Comparison of ENCODE assay signal across 34 cellular contexts in the genomic region with DNA sequence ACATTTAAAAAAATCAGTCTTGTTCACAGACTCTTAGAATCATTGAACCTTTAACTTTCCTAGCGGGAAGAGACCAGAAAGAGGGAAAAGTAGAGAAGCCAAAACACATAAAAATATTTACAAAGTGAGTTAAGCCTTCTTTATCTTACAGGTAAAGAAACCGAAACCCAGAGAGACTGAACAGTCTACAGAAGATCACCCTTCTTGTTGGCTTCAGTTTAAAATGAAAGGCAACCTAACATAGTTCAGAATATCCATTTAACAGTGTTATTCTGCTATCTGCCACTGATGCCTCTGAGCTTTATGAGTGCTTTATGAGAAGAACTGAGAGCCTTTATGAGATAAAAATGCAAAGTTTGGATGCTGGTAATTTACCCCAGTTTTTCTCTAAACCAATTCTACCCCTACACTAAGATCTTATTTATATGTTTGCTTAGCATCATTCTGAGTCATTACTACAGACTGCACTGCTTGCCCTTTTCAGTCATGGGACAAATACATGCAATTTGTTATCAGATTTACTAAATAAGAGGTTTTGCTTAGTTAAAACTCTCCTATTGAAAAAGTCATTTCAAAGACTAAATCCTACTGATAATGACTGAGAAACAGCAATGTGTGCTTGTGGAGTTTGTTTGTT.
"Had no signal": no experiment of that assay in that cellular context is flagged by ENCODE, and none has a peak within 500 bp of the region (broad histone marks: within the 10 kb centered on the region; RNA-seq: fewer than 3 reads in every experiment).

No MANE protein-coding gene starts in this region.

- H3K4me3 ChIP-seq: K562, Peyer's patch, SJSA1 had no signal

- H3K9me3 ChIP-seq: Peyer's patch, SJSA1, SK-N-SH had no signal

- H3K36me3 ChIP-seq: Peyer's patch, SJSA1 had no signal

- H3K4me2 ChIP-seq: SK-N-SH had no signal

- DNase-seq: activated CD4-positive, alpha-beta T cell treated with anti-CD3 and anti-CD28 coated beads for 36 hours; activated CD4-positive, alpha-beta T cell treated with anti-CD3 and anti-CD28 coated beads, Interleukin-2, amount 10 ng/mL, durations not matched to agents 7 days and 5 days; activated CD4-positive, alpha-beta T cell treated with anti-CD3 and anti-CD28 coated beads, Interleukin-2, amount 50 U/mL, for 48 hours; activated CD8-positive, alpha-beta T cell treated with anti-CD3 and anti-CD28 coated beads, Interleukin-2, amount 10 ng/mL, durations not matched to agents 7 days and 5 days; activated gamma-delta T cell; activated naive CD4-positive, alpha-beta T cell treated with Interleukin-2 at 50 U/mL for 16 hours; activated naive CD8-positive, alpha-beta T cell treated with anti-CD3 and anti-CD28 coated beads, Interleukin-2, amount 10 ng/mL, durations not matched to agents 7 days and 5 days; activated T-cell treated with anti-CD3 and anti-CD28 coated beads, Interleukin-2, amount 50 U/mL, for 24 hours; anterior cingulate cortex; caudate nucleus; NCI-H1048; NCI-H1105 treated with DMSO at 0.1 percent for 48 hours; NCI-H1436 treated with DMSO at 0.1 percent for 48 hours; NCI-H1694 treated with DMSO at 0.1 percent for 48 hours; NCI-H2029; NCI-H2107; NCI-H2171; NCI-H510A; NCI-H526; NCI-H748 treated with DMSO at 0.1 percent for 48 hours; OCI-M1; Peyer's patch; RPMI8226; SHP77 treated with DMSO at 0.1 percent for 48 hours; SK-N-SH had no signal

- H3K27ac ChIP-seq: Peyer's patch, SJSA1 had no signal

- H3K27me3 ChIP-seq: Peyer's patch, SJSA1 had no signal

- H3K27me3 Mint-ChIP-seq: activated CD4-positive, alpha-beta T cell treated with anti-CD3 and anti-CD28 coated beads for 36 hours; activated CD4-positive, alpha-beta T cell treated with anti-CD3 and anti-CD28 coated beads, Interleukin-2, amount 10 ng/mL, durations not matched to agents 7 days and 5 days; activated naive CD4-positive, alpha-beta T cell treated with anti-CD3 and anti-CD28 coated beads, Interleukin-2, amount 50 U/mL, for 24 hours; activated naive CD8-positive, alpha-beta T cell treated with anti-CD3 and anti-CD28 coated beads, Interleukin-2, amount 10 ng/mL, durations not matched to agents 7 days and 5 days; activated T-cell treated with anti-CD3 and anti-CD28 coated beads, Interleukin-2, amount 50 U/mL, for 24 hours; brain had no signal

- H3K9me2 ChIP-seq: SK-N-SH had no signal

- H3K9ac ChIP-seq: SK-N-SH had no signal

- H3K4me3 Mint-ChIP-seq: activated CD4-positive, alpha-beta T cell treated with anti-CD3 and anti-CD28 coated beads for 36 hours; activated CD4-positive, alpha-beta T cell treated with anti-CD3 and anti-CD28 coated beads, Interleukin-2, amount 10 ng/mL, durations not matched to agents 7 days and 5 days; activated CD8-positive, alpha-beta T cell treated with anti-CD3 and anti-CD28 coated beads, Interleukin-2, amount 10 ng/mL, durations not matched to agents 7 days and 5 days; activated naive CD4-positive, alpha-beta T cell treated with anti-CD3 and anti-CD28 coated beads, Interleukin-2, amount 50 U/mL, for 24 hours; activated naive CD8-positive, alpha-beta T cell treated with anti-CD3 and anti-CD28 coated beads, Interleukin-2, amount 10 ng/mL, durations not matched to agents 7 days and 5 days; activated T-cell treated with anti-CD3 and anti-CD28 coated beads, Interleukin-2, amount 50 U/mL, for 24 hours; brain; T-helper 1 cell treated with Interleukin-12 subunit alpha and Interleukin-12 subunit beta and Interleukin-4 antibody, amounts not matched to agents 30 μg/mL and 1 μg/mL, for 36 hours; T-helper 2 cell treated with Interferon-gamma antibody and Interleukin-4, amounts not matched to agents 5 μg/mL and 100 μg/mL, for 36 hours; WTC11 had no signal

- ATAC-seq: activated CD4-positive, alpha-beta T cell treated with anti-CD3 and anti-CD28 coated beads for 36 hours; activated CD4-positive, CD25-positive, alpha-beta regulatory T cell treated with anti-CD3 and anti-CD28 coated beads, Interleukin-2, amount 50 U/mL, for 24 hours; activated CD8-positive, alpha-beta T cell treated with anti-CD3 and anti-CD28 coated beads, Interleukin-2, amount 10 ng/mL, durations not matched to agents 7 days and 5 days; K562; WTC11 had no signal

- H3K27ac Mint-ChIP-seq: activated CD4-positive, alpha-beta T cell treated with anti-CD3 and anti-CD28 coated beads for 36 hours; activated CD4-positive, alpha-beta T cell treated with anti-CD3 and anti-CD28 coated beads, Interleukin-2, amount 10 ng/mL, durations not matched to agents 7 days and 5 days; activated CD8-positive, alpha-beta T cell treated with anti-CD3 and anti-CD28 coated beads, Interleukin-2, amount 10 ng/mL, durations not matched to agents 7 days and 5 days; activated naive CD4-positive, alpha-beta T cell treated with anti-CD3 and anti-CD28 coated beads, Interleukin-2, amount 50 U/mL, for 24 hours; activated naive CD8-positive, alpha-beta T cell treated with anti-CD3 and anti-CD28 coated beads, Interleukin-2, amount 10 ng/mL, durations not matched to agents 7 days and 5 days; activated T-cell treated with anti-CD3 and anti-CD28 coated beads, Interleukin-2, amount 50 U/mL, for 24 hours; activated T-helper 2 cell treated with anti-CD3 and anti-CD28 coated beads, Interferon-gamma antibody, Interleukin-2, Interleukin-4, amounts not matched to agents 10 μg/mL and 5 μg/mL and 100 μg/mL, durations not matched to agents 14 hours and 24 hours and 36 hours; brain; T-helper 1 cell treated with Interleukin-12 subunit alpha and Interleukin-12 subunit beta and Interleukin-4 antibody, amounts not matched to agents 30 μg/mL and 1 μg/mL, for 36 hours; T-helper 2 cell treated with Interferon-gamma antibody and Interleukin-4, amounts not matched to agents 5 μg/mL and 100 μg/mL, for 36 hours; WTC11 had no signal

- H3K9me3 Mint-ChIP-seq: activated CD4-positive, alpha-beta T cell treated with anti-CD3 and anti-CD28 coated beads, Interleukin-2, amount 10 ng/mL, durations not matched to agents 7 days and 5 days had no signal

- H3K4me1 Mint-ChIP-seq: activated CD4-positive, alpha-beta T cell treated with anti-CD3 and anti-CD28 coated beads for 36 hours; activated CD4-positive, alpha-beta T cell treated with anti-CD3 and anti-CD28 coated beads, Interleukin-2, amount 10 ng/mL, durations not matched to agents 7 days and 5 days; activated naive CD4-positive, alpha-beta T cell treated with anti-CD3 and anti-CD28 coated beads, Interleukin-2, amount 50 U/mL, for 24 hours; activated naive CD8-positive, alpha-beta T cell treated with anti-CD3 and anti-CD28 coated beads, Interleukin-2, amount 10 ng/mL, durations not matched to agents 7 days and 5 days; brain had no signal

- H3K4me1 ChIP-seq: Peyer's patch, SJSA1 had no signal

- H3K36me3 Mint-ChIP-seq: activated naive CD4-positive, alpha-beta T cell treated with anti-CD3 and anti-CD28 coated beads, Interleukin-2, amount 50 U/mL, for 24 hours; activated naive CD8-positive, alpha-beta T cell treated with anti-CD3 and anti-CD28 coated beads, Interleukin-2, amount 10 ng/mL, durations not matched to agents 7 days and 5 days had no signal
